1 cellular context compared by ENCODE assay signal in the genomic region with DNA sequence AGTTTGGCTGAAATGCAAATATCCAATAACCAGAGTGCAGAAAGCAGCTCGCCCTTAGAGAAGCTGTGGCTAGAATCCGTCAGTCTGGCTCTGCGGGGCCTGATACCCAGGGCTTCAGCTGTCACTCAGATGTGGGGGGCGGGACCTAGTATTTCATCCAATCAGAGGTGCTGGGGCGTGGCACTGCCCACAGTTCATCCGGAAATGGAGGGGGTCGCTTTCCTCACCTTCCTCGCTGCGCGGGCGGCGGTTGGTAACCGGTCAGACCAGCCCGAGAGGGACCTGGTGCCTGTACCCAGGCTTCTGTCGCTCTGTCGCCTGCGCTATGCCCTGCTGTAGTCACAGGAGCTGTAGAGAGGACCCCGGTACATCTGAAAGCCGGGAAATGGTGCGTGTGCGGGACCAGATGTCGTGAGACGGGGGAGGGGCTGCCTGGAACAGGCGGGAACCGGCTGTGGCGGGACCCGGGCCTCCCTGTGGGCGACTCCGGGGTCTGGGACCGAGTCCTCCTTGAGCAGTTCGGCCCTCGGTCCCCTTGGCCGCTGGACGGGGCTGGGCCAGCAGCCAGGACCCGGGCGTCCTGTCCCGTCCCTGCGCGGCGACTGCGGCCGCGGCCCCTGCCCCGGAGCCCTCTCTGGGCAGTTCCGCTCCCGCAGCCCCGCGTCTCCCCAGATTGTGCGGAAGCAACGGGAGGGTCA.
TF ChIP-seq lines count a peak whose summit lies in the region.

A gene (plus strand): TSS at position 222 of the 698 bp plus-strand sequence. CDS start 104 bp downstream, at position 326.

TF ChIP-seq in HepG2, 621 proteins besides CTCF, POLR2A, EP300 and RAD21 (continued from another document):
- TF ChIP-seq, protein P1, sequence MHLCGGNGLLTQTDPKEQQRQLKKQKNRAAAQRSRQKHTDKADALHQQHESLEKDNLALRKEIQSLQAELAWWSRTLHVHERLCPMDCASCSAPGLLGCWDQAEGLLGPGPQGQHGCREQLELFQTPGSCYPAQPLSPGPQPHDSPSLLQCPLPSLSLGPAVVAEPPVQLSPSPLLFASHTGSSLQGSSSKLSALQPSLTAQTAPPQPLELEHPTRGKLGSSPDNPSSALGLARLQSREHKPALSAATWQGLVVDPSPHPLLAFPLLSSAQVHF (CRISPR knock-in tag; IDR thresholded peaks at IDR 0.05), result peak; percentile 29; the same call in 1 of the 2 replicates
- TF ChIP-seq CREB1 (IDR thresholded peaks at IDR 0.05), result no peak
- TF ChIP-seq CREB1 (CRISPR knock-in tag; IDR thresholded peaks at IDR 0.05), result no peak
- TF ChIP-seq, protein P2, sequence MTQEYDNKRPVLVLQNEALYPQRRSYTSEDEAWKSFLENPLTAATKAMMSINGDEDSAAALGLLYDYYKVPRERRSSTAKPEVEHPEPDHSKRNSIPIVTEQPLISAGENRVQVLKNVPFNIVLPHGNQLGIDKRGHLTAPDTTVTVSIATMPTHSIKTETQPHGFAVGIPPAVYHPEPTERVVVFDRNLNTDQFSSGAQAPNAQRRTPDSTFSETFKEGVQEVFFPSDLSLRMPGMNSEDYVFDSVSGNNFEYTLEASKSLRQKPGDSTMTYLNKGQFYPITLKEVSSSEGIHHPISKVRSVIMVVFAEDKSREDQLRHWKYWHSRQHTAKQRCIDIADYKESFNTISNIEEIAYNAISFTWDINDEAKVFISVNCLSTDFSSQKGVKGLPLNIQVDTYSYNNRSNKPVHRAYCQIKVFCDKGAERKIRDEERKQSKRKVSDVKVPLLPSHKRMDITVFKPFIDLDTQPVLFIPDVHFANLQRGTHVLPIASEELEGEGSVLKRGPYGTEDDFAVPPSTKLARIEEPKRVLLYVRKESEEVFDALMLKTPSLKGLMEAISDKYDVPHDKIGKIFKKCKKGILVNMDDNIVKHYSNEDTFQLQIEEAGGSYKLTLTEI (CRISPR knock-in tag; conservative IDR thresholded peaks at IDR 0.05), result no peak
- TF ChIP-seq ATF7 (IDR thresholded peaks at IDR 0.05), result no peak
- peak; percentile 8; the same call in 1 of the 2 replicates for TF ChIP-seq ATF7 (CRISPR knock-in tag; IDR thresholded peaks at IDR 0.05)
- 0 out of 2 replicates have a peak, but pooled peaks have one; percentile 34 for TF ChIP-seq ZNF274 (CRISPR knock-in tag; IDR thresholded peaks at IDR 0.05)
- TF ChIP-seq ZNF235 (CRISPR knock-in tag; IDR thresholded peaks at IDR 0.05; ENCODE audit: borderline replicate concordance), result 0 out of 2 replicates have a peak, but pooled peaks have one; percentile 37
- TF ChIP-seq PCBP2 (optimal IDR thresholded peaks at IDR 0.05; ENCODE audit: low read depth, low read length, poor library complexity, severe bottlenecking), result no peak
- peak; percentile 64 for TF ChIP-seq GATA4 (IDR thresholded peaks at IDR 0.05; ENCODE audit: borderline replicate concordance, low read depth)
- TF ChIP-seq, protein P3, sequence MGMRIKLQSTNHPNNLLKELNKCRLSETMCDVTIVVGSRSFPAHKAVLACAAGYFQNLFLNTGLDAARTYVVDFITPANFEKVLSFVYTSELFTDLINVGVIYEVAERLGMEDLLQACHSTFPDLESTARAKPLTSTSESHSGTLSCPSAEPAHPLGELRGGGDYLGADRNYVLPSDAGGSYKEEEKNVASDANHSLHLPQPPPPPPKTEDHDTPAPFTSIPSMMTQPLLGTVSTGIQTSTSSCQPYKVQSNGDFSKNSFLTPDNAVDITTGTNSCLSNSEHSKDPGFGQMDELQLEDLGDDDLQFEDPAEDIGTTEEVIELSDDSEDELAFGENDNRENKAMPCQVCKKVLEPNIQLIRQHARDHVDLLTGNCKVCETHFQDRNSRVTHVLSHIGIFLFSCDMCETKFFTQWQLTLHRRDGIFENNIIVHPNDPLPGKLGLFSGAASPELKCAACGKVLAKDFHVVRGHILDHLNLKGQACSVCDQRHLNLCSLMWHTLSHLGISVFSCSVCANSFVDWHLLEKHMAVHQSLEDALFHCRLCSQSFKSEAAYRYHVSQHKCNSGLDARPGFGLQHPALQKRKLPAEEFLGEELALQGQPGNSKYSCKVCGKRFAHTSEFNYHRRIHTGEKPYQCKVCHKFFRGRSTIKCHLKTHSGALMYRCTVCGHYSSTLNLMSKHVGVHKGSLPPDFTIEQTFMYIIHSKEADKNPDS (CRISPR knock-in tag; IDR thresholded peaks at IDR 0.05), result no peak
- TF ChIP-seq ZMYM4 (CRISPR knock-in tag; IDR thresholded peaks at IDR 0.05), result peak; percentile 42
- TF ChIP-seq, protein P4, sequence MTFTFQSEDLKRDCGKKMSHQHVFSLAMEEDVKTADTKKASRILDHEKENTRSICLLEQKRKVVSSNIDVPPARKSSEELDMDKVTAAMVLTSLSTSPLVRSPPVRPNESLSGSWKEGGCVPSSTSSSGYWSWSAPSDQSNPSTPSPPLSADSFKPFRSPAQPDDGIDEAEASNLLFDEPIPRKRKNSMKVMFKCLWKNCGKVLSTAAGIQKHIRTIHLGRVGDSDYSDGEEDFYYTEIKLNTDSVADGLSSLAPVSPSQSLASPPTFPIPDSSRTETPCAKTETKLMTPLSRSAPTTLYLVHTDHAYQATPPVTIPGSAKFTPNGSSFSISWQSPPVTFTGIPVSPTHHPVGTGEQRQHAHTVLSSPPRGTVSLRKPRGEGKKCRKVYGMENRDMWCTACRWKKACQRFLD (CRISPR knock-in tag; IDR thresholded peaks at IDR 0.05; ENCODE audit: borderline replicate concordance), result peak; percentile 36
- TF ChIP-seq NRL (CRISPR knock-in tag; IDR thresholded peaks at IDR 0.05; ENCODE audit: borderline replicate concordance), result no peak; the same call in 1 of the 2 replicates
- no peak for TF ChIP-seq EEA1 (CRISPR knock-in tag; IDR thresholded peaks at IDR 0.05; ENCODE audit: borderline replicate concordance)
- peak; percentile 80; the same call in 1 of the 2 replicates for TF ChIP-seq ZNF780A (CRISPR knock-in tag; IDR thresholded peaks at IDR 0.05)
- peak; percentile 13; the same call in 1 of the 3 replicates for TF ChIP-seq MXI1 (IDR thresholded peaks at IDR 0.05; ENCODE audit: borderline replicate concordance, low read depth, low read length)
- peak; percentile 63; the same call in 1 of the 2 replicates for TF ChIP-seq NFKB2 (CRISPR knock-in tag; IDR thresholded peaks at IDR 0.05; ENCODE audit: borderline replicate concordance)
- TF ChIP-seq, protein P5, sequence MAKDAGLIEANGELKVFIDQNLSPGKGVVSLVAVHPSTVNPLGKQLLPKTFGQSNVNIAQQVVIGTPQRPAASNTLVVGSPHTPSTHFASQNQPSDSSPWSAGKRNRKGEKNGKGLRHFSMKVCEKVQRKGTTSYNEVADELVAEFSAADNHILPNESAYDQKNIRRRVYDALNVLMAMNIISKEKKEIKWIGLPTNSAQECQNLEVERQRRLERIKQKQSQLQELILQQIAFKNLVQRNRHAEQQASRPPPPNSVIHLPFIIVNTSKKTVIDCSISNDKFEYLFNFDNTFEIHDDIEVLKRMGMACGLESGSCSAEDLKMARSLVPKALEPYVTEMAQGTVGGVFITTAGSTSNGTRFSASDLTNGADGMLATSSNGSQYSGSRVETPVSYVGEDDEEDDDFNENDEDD (CRISPR knock-in tag; IDR thresholded peaks at IDR 0.05; ENCODE audit: borderline replicate concordance), result peak; percentile 39; the same call in 1 of the 2 replicates
- TF ChIP-seq ZNF441 (CRISPR knock-in tag; IDR thresholded peaks at IDR 0.05; ENCODE audit: borderline replicate concordance), result peak; percentile 49; the same call in 1 of the 2 replicates
- TF ChIP-seq, protein P6, sequence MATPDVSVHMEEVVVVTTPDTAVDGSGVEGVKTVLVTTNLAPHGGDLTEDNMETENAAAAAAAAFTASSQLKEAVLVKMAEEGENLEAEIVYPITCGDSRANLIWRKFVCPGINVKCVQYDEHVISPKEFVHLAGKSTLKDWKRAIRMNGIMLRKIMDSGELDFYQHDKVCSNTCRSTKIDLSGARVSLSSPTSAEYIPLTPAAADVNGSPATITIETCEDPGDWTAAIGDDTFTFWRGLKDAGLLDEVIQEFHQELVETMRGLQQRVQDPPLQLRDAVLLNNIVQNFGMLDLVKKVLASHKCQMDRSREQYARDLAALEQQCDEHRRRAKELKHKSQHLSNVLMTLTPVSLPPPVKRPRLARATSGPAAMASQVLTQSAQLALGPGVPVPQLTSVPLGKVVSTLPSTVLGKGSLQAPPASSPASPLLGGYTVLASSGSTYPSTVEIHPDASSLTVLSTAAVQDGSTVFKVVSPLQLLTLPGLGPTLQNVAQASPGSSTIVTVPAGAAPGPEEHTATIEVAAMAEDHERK (CRISPR knock-in tag; IDR thresholded peaks at IDR 0.05; ENCODE audit: low read depth), result no peak
- TF ChIP-seq RFXAP (CRISPR knock-in tag; IDR thresholded peaks at IDR 0.05; ENCODE audit: borderline replicate concordance), result no peak
- no peak for TF ChIP-seq RBAK (CRISPR knock-in tag; IDR thresholded peaks at IDR 0.05)
- TF ChIP-seq FOXC1 (CRISPR knock-in tag; IDR thresholded peaks at IDR 0.05; ENCODE audit: borderline replicate concordance), result peak; percentile 87; the same call in 1 of the 2 replicates
- TF ChIP-seq, protein P7, sequence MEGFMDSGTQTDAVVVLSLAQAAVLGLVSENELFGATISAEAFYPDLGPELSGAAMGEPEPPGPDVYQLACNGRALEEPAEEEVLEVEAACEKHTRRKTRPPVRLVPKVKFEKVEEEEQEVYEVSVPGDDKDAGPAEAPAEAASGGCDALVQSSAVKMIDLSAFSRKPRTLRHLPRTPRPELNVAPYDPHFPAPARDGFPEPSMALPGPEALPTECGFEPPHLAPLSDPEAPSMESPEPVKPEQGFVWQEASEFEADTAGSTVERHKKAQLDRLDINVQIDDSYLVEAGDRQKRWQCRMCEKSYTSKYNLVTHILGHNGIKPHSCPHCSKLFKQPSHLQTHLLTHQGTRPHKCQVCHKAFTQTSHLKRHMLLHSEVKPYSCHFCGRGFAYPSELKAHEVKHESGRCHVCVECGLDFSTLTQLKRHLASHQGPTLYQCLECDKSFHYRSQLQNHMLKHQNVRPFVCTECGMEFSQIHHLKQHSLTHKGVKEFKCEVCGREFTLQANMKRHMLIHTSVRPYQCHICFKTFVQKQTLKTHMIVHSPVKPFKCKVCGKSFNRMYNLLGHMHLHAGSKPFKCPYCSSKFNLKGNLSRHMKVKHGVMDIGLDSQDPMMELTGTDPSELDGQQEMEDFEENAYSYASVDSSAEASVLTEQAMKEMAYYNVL (CRISPR knock-in tag; IDR thresholded peaks at IDR 0.05; ENCODE audit: borderline replicate concordance), result peak; percentile 11; the same call in 1 of the 2 replicates
- TF ChIP-seq, protein P8, sequence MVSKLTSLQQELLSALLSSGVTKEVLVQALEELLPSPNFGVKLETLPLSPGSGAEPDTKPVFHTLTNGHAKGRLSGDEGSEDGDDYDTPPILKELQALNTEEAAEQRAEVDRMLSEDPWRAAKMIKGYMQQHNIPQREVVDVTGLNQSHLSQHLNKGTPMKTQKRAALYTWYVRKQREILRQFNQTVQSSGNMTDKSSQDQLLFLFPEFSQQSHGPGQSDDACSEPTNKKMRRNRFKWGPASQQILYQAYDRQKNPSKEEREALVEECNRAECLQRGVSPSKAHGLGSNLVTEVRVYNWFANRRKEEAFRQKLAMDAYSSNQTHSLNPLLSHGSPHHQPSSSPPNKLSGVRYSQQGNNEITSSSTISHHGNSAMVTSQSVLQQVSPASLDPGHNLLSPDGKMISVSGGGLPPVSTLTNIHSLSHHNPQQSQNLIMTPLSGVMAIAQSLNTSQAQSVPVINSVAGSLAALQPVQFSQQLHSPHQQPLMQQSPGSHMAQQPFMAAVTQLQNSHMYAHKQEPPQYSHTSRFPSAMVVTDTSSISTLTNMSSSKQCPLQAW (CRISPR knock-in tag; IDR thresholded peaks at IDR 0.05), result peak; percentile 77
- TF ChIP-seq, protein P9, sequence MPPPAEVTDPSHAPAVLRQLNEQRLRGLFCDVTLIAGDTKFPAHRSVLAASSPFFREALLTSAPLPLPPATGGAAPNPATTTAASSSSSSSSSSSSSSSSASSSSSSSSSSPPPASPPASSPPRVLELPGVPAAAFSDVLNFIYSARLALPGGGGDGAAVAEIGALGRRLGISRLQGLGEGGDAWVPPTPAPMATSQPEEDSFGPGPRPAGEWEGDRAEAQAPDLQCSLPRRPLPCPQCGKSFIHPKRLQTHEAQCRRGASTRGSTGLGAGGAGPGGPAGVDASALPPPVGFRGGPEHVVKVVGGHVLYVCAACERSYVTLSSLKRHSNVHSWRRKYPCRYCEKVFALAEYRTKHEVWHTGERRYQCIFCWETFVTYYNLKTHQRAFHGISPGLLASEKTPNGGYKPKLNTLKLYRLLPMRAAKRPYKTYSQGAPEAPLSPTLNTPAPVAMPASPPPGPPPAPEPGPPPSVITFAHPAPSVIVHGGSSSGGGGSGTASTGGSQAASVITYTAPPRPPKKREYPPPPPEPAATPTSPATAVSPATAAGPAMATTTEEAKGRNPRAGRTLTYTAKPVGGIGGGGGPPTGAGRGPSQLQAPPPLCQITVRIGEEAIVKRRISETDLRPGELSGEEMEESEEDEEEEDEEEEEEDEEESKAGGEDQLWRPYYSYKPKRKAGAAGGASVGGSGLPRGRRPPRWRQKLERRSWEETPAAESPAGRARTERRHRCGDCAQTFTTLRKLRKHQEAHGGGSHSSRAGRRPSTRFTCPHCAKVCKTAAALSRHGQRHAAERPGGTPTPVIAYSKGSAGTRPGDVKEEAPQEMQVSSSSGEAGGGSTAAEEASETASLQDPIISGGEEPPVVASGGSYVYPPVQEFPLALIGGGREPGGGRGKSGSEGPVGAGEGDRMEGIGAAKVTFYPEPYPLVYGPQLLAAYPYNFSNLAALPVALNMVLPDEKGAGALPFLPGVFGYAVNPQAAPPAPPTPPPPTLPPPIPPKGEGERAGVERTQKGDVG (CRISPR knock-in tag; IDR thresholded peaks at IDR 0.05; ENCODE audit: borderline replicate concordance), result no peak
- TF ChIP-seq ZNF331 (CRISPR knock-in tag; IDR thresholded peaks at IDR 0.05), result no peak; the same call in none of the 2 replicates
- peak; percentile 1 for TF ChIP-seq ZEB1 (IDR thresholded peaks at IDR 0.05; ENCODE audit: insufficient replicate concordance, low read depth)
- TF ChIP-seq ZKSCAN1 (IDR thresholded peaks at IDR 0.05; ENCODE audit: low read length), result no peak
- peak; percentile 5; the same call in 1 of the 2 replicates for TF ChIP-seq FOSL2 (CRISPR knock-in tag; IDR thresholded peaks at IDR 0.05)
- TF ChIP-seq RBFOX2 (IDR thresholded peaks at IDR 0.05; ENCODE audit: low read depth, low read length), result peak; percentile 96
- peak; percentile 57 for TF ChIP-seq ELF3 (CRISPR knock-in tag; IDR thresholded peaks at IDR 0.05)
